ENCODE assay signal across 16 cellular contexts in the genomic region with DNA sequence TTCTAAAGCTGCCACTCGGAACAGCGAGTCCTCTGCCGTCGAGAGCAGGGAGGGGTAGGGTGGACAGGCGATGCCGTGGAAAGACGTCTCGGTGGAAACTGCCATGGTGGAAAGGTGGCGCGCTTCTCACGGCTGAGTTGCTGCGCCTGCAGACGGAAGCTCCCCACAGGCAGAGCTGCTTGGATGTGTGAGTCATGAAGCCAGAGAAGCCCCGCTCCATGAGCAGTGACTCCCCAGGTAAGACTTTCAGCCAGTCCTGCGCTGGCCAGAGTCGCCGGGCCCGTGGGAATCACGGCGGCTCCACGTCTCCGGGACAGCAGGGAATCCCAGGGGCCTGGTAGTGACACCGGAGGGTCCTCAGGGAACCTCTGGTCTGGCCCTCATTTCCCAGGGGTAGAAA. TPM values are rescaled to one million over a fixed set of nuclear protein-coding genes. Genes with fewer than 3 reads are reported as not detected.
DNase-seq lines count a peak whose midpoint lies in the region; ATAC-seq, FAIRE-seq and TF ChIP-seq lines count a peak whose summit lies in the region.
"Had no signal": no experiment of that assay in that cellular context is flagged by ENCODE, and none has a peak within 500 bp of the region (broad histone marks: within the 10 kb centered on the region; RNA-seq: fewer than 3 reads in every experiment).

No MANE protein-coding gene starts in this region.

- no peak for FAIRE-seq in astrocyte (lab: Jason Lieb, UNC)
- FAIRE-seq: A204.1, D721Med, H54 had no signal

- peaks cover 3% of the 10 kb centered on the region for H4K20me1 ChIP-seq in astrocyte (ENCODE audit: insufficient read depth, low read length)

- peaks cover 10% of the 10 kb centered on the region for H3K79me2 ChIP-seq in astrocyte (ENCODE audit: insufficient read depth, low read length)

- H3K9me3 Mint-ChIP-seq in astrocyte (ENCODE audit: unreplicated experiment): no peaks in the 10 kb centered on the region
- H3K9me3 Mint-ChIP-seq in endodermal cell: no peaks in the 10 kb centered on the region
- H3K9me3 Mint-ChIP-seq in osteocyte (ENCODE audit: unreplicated experiment): no peaks in the 10 kb centered on the region
- H3K9me3 Mint-ChIP-seq in activated naive CD4-positive, alpha-beta T cell treated with anti-CD3 and anti-CD28 coated beads, Interleukin-2, amount 50 U/mL, for 72 hours: no peaks in the 10 kb centered on the region
- H3K9me3 Mint-ChIP-seq: CD4-positive, alpha-beta T cell; GM23338 had no signal

- DNase-seq in astrocyte (ENCODE audit: low read depth): no peak
- no peak for DNase-seq in endodermal cell
- no peak for DNase-seq in osteocyte (ENCODE audit: extremely low spot score, unreplicated experiment)
- no peak for DNase-seq in activated naive CD4-positive, alpha-beta T cell treated with anti-CD3 and anti-CD28 coated beads, Interleukin-2, amount 50 U/mL, for 72 hours (ENCODE audit: low spot score in 2 of 2)
- DNase-seq in EL: no peak
- no peak for DNase-seq in UCSD-AML1 (lab: John Stamatoyannopoulos, UW; ENCODE audit: unreplicated experiment)
- DNase-seq: ACHN; Caco-2; CD4-positive, alpha-beta T cell; GDM1; HCEC 1CT had no signal

- H3K36me3 Mint-ChIP-seq in astrocyte (ENCODE audit: low read depth, unreplicated experiment) (no peaks in the 10 kb centered on the region), endodermal cell (ENCODE audit: low read depth) (peaks cover 20% of the 10 kb centered on the region), osteocyte (ENCODE audit: unreplicated experiment) (no peaks in the 10 kb centered on the region)
- peaks cover 7 to 9% of the 10 kb centered on the region in 2 donors for H3K36me3 Mint-ChIP-seq in activated naive CD4-positive, alpha-beta T cell treated with anti-CD3 and anti-CD28 coated beads, Interleukin-2, amount 50 U/mL, for 72 hours

- peaks cover 8% of the 10 kb centered on the region for H3K4me1 Mint-ChIP-seq in astrocyte (ENCODE audit: low read depth, unreplicated experiment)
- peaks cover 35% of the 10 kb centered on the region for H3K4me1 Mint-ChIP-seq in endodermal cell
- H3K4me1 Mint-ChIP-seq in osteocyte (ENCODE audit: unreplicated experiment): peaks cover 7% of the 10 kb centered on the region

- WGBS in endodermal cell (ENCODE audit: insufficient coverage in 1 of 2, insufficient read length in 1 of 2), 2 experiments: 94 to 95% methylated on average over 14 to 23 of the region's 23 CpGs

- no peak overlapping the region for H3K4me2 ChIP-seq in astrocyte (ENCODE audit: low read length)
- H3K4me2 ChIP-seq: GM23338 had no signal

- H3K27ac ChIP-seq in astrocyte (ENCODE audit: low read depth, low read length) (no peak overlapping the region), endodermal cell (ENCODE audit: low read depth, low read length) (no peak overlapping the region)
- H3K27ac ChIP-seq: C4-2B had no signal

- TF ChIP-seq CTCF in astrocyte (IDR thresholded peaks at IDR 0.05; ENCODE audit: insufficient read depth, low read depth, low read length) (no peak), endodermal cell (conservative IDR thresholded peaks at IDR 0.05) (no peak), osteocyte (IDR thresholded peaks at IDR 0.05) (no peak)

- H3K9me3 ChIP-seq in astrocyte (ENCODE audit: insufficient read depth, low read depth, low read length): no peaks in the 10 kb centered on the region
- H3K9me3 ChIP-seq in endodermal cell (ENCODE audit: control insufficient read depth, low read length): no peaks in the 10 kb centered on the region
- H3K9me3 ChIP-seq: Caco-2 had no signal

- peaks cover 2% of the 10 kb centered on the region for H3K36me3 ChIP-seq in astrocyte (ENCODE audit: insufficient read depth, low read length)
- H3K36me3 ChIP-seq in endodermal cell (ENCODE audit: control insufficient read depth, insufficient read depth, low read length): peaks cover 36% of the 10 kb centered on the region

- H3K4me1 ChIP-seq in astrocyte (ENCODE audit: insufficient read depth, low read length) (peaks cover 3% of the 10 kb centered on the region), endodermal cell (ENCODE audit: control insufficient read depth, insufficient read depth, low read length) (peaks cover 5% of the 10 kb centered on the region)

- H3K4me3 Mint-ChIP-seq in astrocyte (ENCODE audit: unreplicated experiment) (no peak overlapping the region), endodermal cell (no peak overlapping the region), osteocyte (ENCODE audit: unreplicated experiment) (no peak overlapping the region)
- H3K4me3 Mint-ChIP-seq: CD4-positive, alpha-beta T cell; GM23338 had no signal

- H3K27me3 ChIP-seq in astrocyte (ENCODE audit: insufficient read depth, low read length) (no peaks in the 10 kb centered on the region), endodermal cell (ENCODE audit: control insufficient read depth, insufficient read depth, low read length, poor library complexity, severe bottlenecking) (no peaks in the 10 kb centered on the region)

- no peak for ATAC-seq in activated naive CD4-positive, alpha-beta T cell treated with anti-CD3 and anti-CD28 coated beads, Interleukin-2, amount 50 U/mL, for 72 hours
- ATAC-seq: GM23338 had no signal

- H3K27ac Mint-ChIP-seq in astrocyte (ENCODE audit: unreplicated experiment) (peak overlapping the region; percentile 78), endodermal cell (peak overlapping the region; percentile 95), osteocyte (ENCODE audit: unreplicated experiment) (peak overlapping the region; percentile 44)
- H3K27ac Mint-ChIP-seq in activated naive CD4-positive, alpha-beta T cell treated with anti-CD3 and anti-CD28 coated beads, Interleukin-2, amount 50 U/mL, for 72 hours: no peak overlapping the region
- H3K27ac Mint-ChIP-seq: CD4-positive, alpha-beta T cell; GM23338 had no signal

- peaks cover 3% of the 10 kb centered on the region for H3K27me3 Mint-ChIP-seq in astrocyte (ENCODE audit: low read depth, unreplicated experiment)
- no peaks in the 10 kb centered on the region for H3K27me3 Mint-ChIP-seq in endodermal cell (ENCODE audit: insufficient read depth)
- no peaks in the 10 kb centered on the region for H3K27me3 Mint-ChIP-seq in osteocyte (ENCODE audit: unreplicated experiment)
- H3K27me3 Mint-ChIP-seq: CD4-positive, alpha-beta T cell had no signal

- H3K9ac ChIP-seq in astrocyte (ENCODE audit: low read length) (no peak overlapping the region), endodermal cell (ENCODE audit: extremely low read depth, low read length, poor library complexity, severe bottlenecking) (no peak overlapping the region)

- no peak overlapping the region for H3K4me3 ChIP-seq in astrocyte (ENCODE audit: insufficient read depth, low read depth, low read length)
- no peak overlapping the region for H3K4me3 ChIP-seq in endodermal cell (ENCODE audit: low read length)
- H3K4me3 ChIP-seq: GM23338 had no signal

- no peak overlapping the region for H2AFZ ChIP-seq in astrocyte (ENCODE audit: low read depth, low read length)
- H2AFZ ChIP-seq: GM23338 had no signal

RNA-seq across cellular contexts. Expression of a gene that starts 4.0 kb away (rescaled TPM):
- total RNA-seq in astrocyte (29.6 and 33.4 TPM in 2 replicates), endodermal cell (10 to 100 TPM; 79.7 to 84.5 TPM), osteocyte (36.7 and 38.2 TPM in 2 replicates)
- 53.2 TPM for polyA plus RNA-seq in endodermal cell (2013, experiment 1 of 2)
- 44.8 TPM for polyA plus RNA-seq in endodermal cell (2013, experiment 2 of 2)
- total RNA-seq in activated naive CD4-positive, alpha-beta T cell treated with anti-CD3 and anti-CD28 coated beads, Interleukin-2, amount 50 U/mL, for 72 hours: 10 to 100 TPM; 89.3 to 94.1 TPM

RNA-seq across cellular contexts. Expression of a gene that starts 34.8 kb away (rescaled TPM):
- 2.4 and 4.1 TPM in 2 replicates for total RNA-seq in astrocyte
- total RNA-seq in endodermal cell: 10 to 100 TPM; 39.5 to 59.5 TPM
- polyA plus RNA-seq in endodermal cell (2013, experiment 1 of 2): 51.6 TPM
- 53.9 TPM for polyA plus RNA-seq in endodermal cell (2013, experiment 2 of 2)
- total RNA-seq in osteocyte: 9.4 and 10.0 TPM in 2 replicates
- 10 to 100 TPM; 53.1 to 56.1 TPM for total RNA-seq in activated naive CD4-positive, alpha-beta T cell treated with anti-CD3 and anti-CD28 coated beads, Interleukin-2, amount 50 U/mL, for 72 hours

Comparison
In these comparisons a context has a peak if more than half of its experiments do, and no peak if none do; other contexts are left out.
1. H3K27ac Mint-ChIP-seq: peak in astrocyte (single experiment), endodermal cell (single experiment) and osteocyte (single experiment); none in activated naive CD4-positive, alpha-beta T cell treated with anti-CD3 and anti-CD28 coated beads, Interleukin-2, amount 50 U/mL, for 72 hours (0 of 2).